Comparison of ENCODE assay signal across 8 cellular contexts in genomic region chr12:92030618-92031017, GRCh38.
A peak's percentile ranks its signal among the peaks of the same experiment; 100 is the strongest.
DNase-seq lines count a peak whose midpoint lies in the region; ATAC-seq, FAIRE-seq and TF ChIP-seq lines count a peak whose summit lies in the region.

No MANE protein-coding gene starts in this region.

- FAIRE-seq in HTR-8/SVneo (lab: Jason Lieb, UNC), result no peak

- DNase-seq in T-helper 1 cell (peak; percentile 11 to 89 (median 46)), choroid plexus epithelial cell (ENCODE audit: low read depth) (peak; percentile 95), pons (ENCODE audit: low spot score) (peak; percentile 30), glutamatergic neuron (no peak), HTR-8/SVneo (ENCODE audit: insufficient read length, low spot score) (no peak), AG08396 (ENCODE audit: low spot score) (no peak)

- TF ChIP-seq CTCF in choroid plexus epithelial cell (conservative IDR thresholded peaks at IDR 0.05; ENCODE audit: low read depth, low read length) (no peak), glutamatergic neuron (IDR thresholded peaks at IDR 0.05; ENCODE audit: partially characterized antibody, unreplicated experiment) (no peak)

- H3K27ac Mint-ChIP-seq in glutamatergic neuron (ENCODE audit: unreplicated experiment), result no peak overlapping the region

- H3K36me3 Mint-ChIP-seq in glutamatergic neuron (ENCODE audit: unreplicated experiment), result no peaks in the 10 kb centered on the region

- H3K9me3 Mint-ChIP-seq in glutamatergic neuron (ENCODE audit: unreplicated experiment), result no peaks in the 10 kb centered on the region

- peaks cover 21% of the 10 kb centered on the region for H3K4me1 Mint-ChIP-seq in glutamatergic neuron (ENCODE audit: low read depth, unreplicated experiment)

- no peaks in the 10 kb centered on the region for H3K27me3 Mint-ChIP-seq in glutamatergic neuron (ENCODE audit: unreplicated experiment)

- no peak for TF ChIP-seq POLR2A in GM18505 (IDR thresholded peaks at IDR 0.05; ENCODE audit: borderline replicate concordance, extremely low read depth, insufficient read depth, insufficient read length)

- ATAC-seq in GM18505 (IDR thresholded peaks at IDR 0.05; ENCODE audit: unreplicated experiment) (peak; percentile 61), HG02678 (IDR thresholded peaks at IDR 0.05; ENCODE audit: unreplicated experiment) (peak; percentile 73)

- H3K4me3 Mint-ChIP-seq in glutamatergic neuron (ENCODE audit: unreplicated experiment), result no peak overlapping the region

- no peak overlapping the region for H3K4me3 ChIP-seq in choroid plexus epithelial cell (ENCODE audit: low read depth, low read length)

Comparison
In these comparisons a context has a peak if more than half of its experiments do, and no peak if none do; other contexts are left out.
1. DNase-seq: peak in T-helper 1 cell (5 of 5), choroid plexus epithelial cell (single experiment) and pons (single experiment); none in glutamatergic neuron (single experiment), HTR-8/SVneo (single experiment) and AG08396 (single experiment).